Comparison of ENCODE assay signal across 17 cellular contexts in genomic region chr12:542290-543113, GRCh38.
DNase-seq lines count a peak whose midpoint lies in the region; ATAC-seq and TF ChIP-seq lines count a peak whose summit lies in the region.
"Had no signal": no experiment of that assay in that cellular context is flagged by ENCODE, and none has a peak within 500 bp of the region (broad histone marks: within the 10 kb centered on the region; RNA-seq: fewer than 3 reads in every experiment).

No MANE protein-coding gene starts in this region.

- intact Hi-C loops in PC-9 (cut with micrococcal nuclease; ENCODE audit: unreplicated experiment), result loop anchor here (1.0 kb wide), 1 partner anchor 39 kb away; no protein-coding TSS in a partner anchor

- no peaks in the 10 kb centered on the region for H3K79me2 ChIP-seq in PC-9 (ENCODE audit: low read depth)

- TF ChIP-seq CTCF in PC-9 (conservative IDR thresholded peaks at IDR 0.05) (no peak), coronary artery (IDR thresholded peaks at IDR 0.05) (no peak)

- DNase-seq in activated naive CD8-positive, alpha-beta T cell treated with anti-CD3 and anti-CD28 coated beads, Interleukin-2, amount 10 ng/mL, durations not matched to agents 7 days and 5 days, result peak; percentile 31
- no peak for DNase-seq in activated naive CD8-positive, alpha-beta T cell treated with anti-CD3 and anti-CD28 coated beads for 36 hours
- DNase-seq in central memory CD8-positive, alpha-beta T cell (ENCODE audit: low spot score in 2 of 2), result no peak
- DNase-seq in left kidney (ENCODE audit: low read depth, low spot score) (peak; percentile 96), GM19238 (ENCODE audit: insufficient read length, low spot score) (no peak), PC-9 (no peak), coronary artery (ENCODE audit: low spot score) (no peak)
- DNase-seq: ACHN; erythroblast; natural killer cell; NCI-H1092; NCI-H510A; sigmoid colon; stimulated activated CD4-positive, alpha-beta T cell treated with anti-CD3 and anti-CD28 coated beads, Interleukin-4, amount 100 ng/mL, for 4 hours had no signal

- H3K36me3 Mint-ChIP-seq in activated naive CD8-positive, alpha-beta T cell treated with anti-CD3 and anti-CD28 coated beads, Interleukin-2, amount 10 ng/mL, durations not matched to agents 7 days and 5 days, result no peaks in the 10 kb centered on the region
- H3K36me3 Mint-ChIP-seq in activated naive CD8-positive, alpha-beta T cell treated with anti-CD3 and anti-CD28 coated beads for 36 hours, result no peaks in the 10 kb centered on the region
- H3K36me3 Mint-ChIP-seq in central memory CD8-positive, alpha-beta T cell (ENCODE audit: insufficient read depth), result peaks cover 5% of the 10 kb centered on the region
- H3K36me3 Mint-ChIP-seq: IgD-negative memory B cell, natural killer cell had no signal

- no peak for ATAC-seq in activated naive CD8-positive, alpha-beta T cell treated with anti-CD3 and anti-CD28 coated beads, Interleukin-2, amount 10 ng/mL, durations not matched to agents 7 days and 5 days (ENCODE audit: low read depth)
- ATAC-seq in central memory CD8-positive, alpha-beta T cell (replicated peaks; ENCODE audit: extremely low read depth, poor library complexity, severe bottlenecking), result no peak
- no peak for ATAC-seq in HG03097 (IDR thresholded peaks at IDR 0.05; ENCODE audit: low FRiP score, unreplicated experiment)
- ATAC-seq: natural killer cell had no signal

- H2AFZ ChIP-seq in PC-9, result no peak overlapping the region
- H2AFZ ChIP-seq: GM23248 had no signal

- H3K4me3 ChIP-seq in PC-9, result no peak overlapping the region
- no peak overlapping the region for H3K4me3 ChIP-seq in coronary artery
- H3K4me3 ChIP-seq: GM23248, sigmoid colon had no signal

- peaks cover 15% of the 10 kb centered on the region for H3K27me3 Mint-ChIP-seq in activated naive CD8-positive, alpha-beta T cell treated with anti-CD3 and anti-CD28 coated beads, Interleukin-2, amount 10 ng/mL, durations not matched to agents 7 days and 5 days
- peaks cover 32% of the 10 kb centered on the region for H3K27me3 Mint-ChIP-seq in activated naive CD8-positive, alpha-beta T cell treated with anti-CD3 and anti-CD28 coated beads for 36 hours
- H3K27me3 Mint-ChIP-seq in central memory CD8-positive, alpha-beta T cell, result no peaks in the 10 kb centered on the region

- H3K4me2 ChIP-seq in PC-9, result no peak overlapping the region

- H3K4me1 Mint-ChIP-seq in activated naive CD8-positive, alpha-beta T cell treated with anti-CD3 and anti-CD28 coated beads, Interleukin-2, amount 10 ng/mL, durations not matched to agents 7 days and 5 days, result peaks cover 31% of the 10 kb centered on the region
- peaks cover 23% of the 10 kb centered on the region for H3K4me1 Mint-ChIP-seq in activated naive CD8-positive, alpha-beta T cell treated with anti-CD3 and anti-CD28 coated beads for 36 hours
- H3K4me1 Mint-ChIP-seq in central memory CD8-positive, alpha-beta T cell, result peaks cover 42% of the 10 kb centered on the region

- H3K27ac ChIP-seq in PC-9 (no peak overlapping the region), coronary artery (peak overlapping the region in 1 of 2 donors; percentile 83)
- H3K27ac ChIP-seq: GM23248 had no signal

- peaks cover 28% of the 10 kb centered on the region for H3K4me1 ChIP-seq in PC-9 (replicated peaks; ENCODE audit: insufficient read depth)

- POLR2A ChIA-PET in activated naive CD8-positive, alpha-beta T cell treated with anti-CD3 and anti-CD28 coated beads, Interleukin-2, amount 10 ng/mL, durations not matched to agents 7 days and 5 days (lab: Charles Lee), result interaction anchor here (0.7 kb wide), 1 partner anchor 21 kb away, joined by 3 read pairs; no protein-coding TSS in a partner anchor
- POLR2A ChIA-PET in PC-9 (lab: Charles Lee; ENCODE audit: unreplicated experiment), result interaction anchor here (1.6 kb wide), 1 partner anchor 79 kb away, joined by 8 read pairs; no protein-coding TSS in a partner anchor

- H3K4me3 Mint-ChIP-seq in activated naive CD8-positive, alpha-beta T cell treated with anti-CD3 and anti-CD28 coated beads, Interleukin-2, amount 10 ng/mL, durations not matched to agents 7 days and 5 days, result no peak overlapping the region
- no peak overlapping the region for H3K4me3 Mint-ChIP-seq in activated naive CD8-positive, alpha-beta T cell treated with anti-CD3 and anti-CD28 coated beads for 36 hours
- no peak overlapping the region for H3K4me3 Mint-ChIP-seq in central memory CD8-positive, alpha-beta T cell
- H3K4me3 Mint-ChIP-seq: IgD-negative memory B cell, natural killer cell had no signal

- H3K9me3 Mint-ChIP-seq in activated naive CD8-positive, alpha-beta T cell treated with anti-CD3 and anti-CD28 coated beads, Interleukin-2, amount 10 ng/mL, durations not matched to agents 7 days and 5 days, result no peaks in the 10 kb centered on the region
- H3K9me3 Mint-ChIP-seq in activated naive CD8-positive, alpha-beta T cell treated with anti-CD3 and anti-CD28 coated beads for 36 hours, result no peaks in the 10 kb centered on the region
- H3K9me3 Mint-ChIP-seq in central memory CD8-positive, alpha-beta T cell, result no peaks in the 10 kb centered on the region
- H3K9me3 Mint-ChIP-seq: IgD-negative memory B cell, natural killer cell had no signal

- H3K9me3 ChIP-seq in PC-9 (ENCODE audit: insufficient read depth, low read depth), result no peaks in the 10 kb centered on the region
- H3K9me3 ChIP-seq: sigmoid colon had no signal

- H3K27me3 ChIP-seq in PC-9 (ENCODE audit: insufficient read depth, low read depth), result no peaks in the 10 kb centered on the region

- H3F3A ChIP-seq in PC-9 (ENCODE audit: insufficient read depth, low read depth), result peaks cover 15% of the 10 kb centered on the region

- no peaks in the 10 kb centered on the region for H3K36me3 ChIP-seq in PC-9 (ENCODE audit: low read depth)
- H3K36me3 ChIP-seq: sigmoid colon had no signal

- BruUV-seq in PC-9 (replicated peaks; lab: Mats Ljungman, UMichigan), result no TSS peak

- CTCF ChIA-PET in PC-9 (lab: Charles Lee), result no interaction called here

- H4K20me1 ChIP-seq in PC-9 (ENCODE audit: insufficient read depth), result no peaks in the 10 kb centered on the region

- H3K27ac Mint-ChIP-seq in activated naive CD8-positive, alpha-beta T cell treated with anti-CD3 and anti-CD28 coated beads, Interleukin-2, amount 10 ng/mL, durations not matched to agents 7 days and 5 days, result peak overlapping the region; percentile 34
- no peak overlapping the region for H3K27ac Mint-ChIP-seq in activated naive CD8-positive, alpha-beta T cell treated with anti-CD3 and anti-CD28 coated beads for 36 hours
- peak overlapping the region; percentile 62 for H3K27ac Mint-ChIP-seq in central memory CD8-positive, alpha-beta T cell (ENCODE audit: low read depth)
- H3K27ac Mint-ChIP-seq: IgD-negative memory B cell had no signal

- no peaks in the 10 kb centered on the region for H3K9me2 ChIP-seq in PC-9 (ENCODE audit: insufficient read depth)

Comparison
In these comparisons a context has a peak if more than half of its experiments do, and no peak if none do; other contexts are left out.
1. DNase-seq: peak in activated naive CD8-positive, alpha-beta T cell treated with anti-CD3 and anti-CD28 coated beads, Interleukin-2, amount 10 ng/mL, durations not matched to agents 7 days and 5 days (single experiment) and left kidney (single experiment); none in activated naive CD8-positive, alpha-beta T cell treated with anti-CD3 and anti-CD28 coated beads for 36 hours (single experiment), central memory CD8-positive, alpha-beta T cell (0 of 2), GM19238 (single experiment), PC-9 (0 of 2) and coronary artery (single experiment).